27 cellular contexts compared by ENCODE assay signal in genomic region chr15:58867926-58868325, GRCh38.
"Had no signal": no experiment of that assay in that cellular context is flagged by ENCODE, and none has a peak within 500 bp of the region (broad histone marks: within the 10 kb centered on the region; RNA-seq: fewer than 3 reads in every experiment).

No MANE protein-coding gene starts in this region.

- H3K27me3 ChIP-seq: brain microvascular endothelial cell had no signal

- H3K4me3 Mint-ChIP-seq: activated CD4-positive, alpha-beta T cell treated with anti-CD3 and anti-CD28 coated beads, Interleukin-2, amount 10 ng/mL, durations not matched to agents 24 days and 14 days; activated CD8-positive, alpha-beta T cell treated with anti-CD3 and anti-CD28 coated beads for 36 hours; activated naive CD8-positive, alpha-beta T cell treated with anti-CD3 and anti-CD28 coated beads for 36 hours; activated T-cell treated with anti-CD3 and anti-CD28 coated beads, Interleukin-2, amount 50 U/mL, for 72 hours; activated T-helper 17 cell treated with anti-CD3 and anti-CD28 coated beads, Interleukin-2, amount 50 U/mL, for 72 hours; T-helper 2 cell treated with Interferon-gamma antibody and Interleukin-4, amounts not matched to agents 5 μg/mL and 100 μg/mL, for 36 hours had no signal

- DNase-seq: activated CD4-positive, alpha-beta T cell treated with anti-CD3 and anti-CD28 coated beads, Interleukin-2, amount 10 ng/mL, durations not matched to agents 24 days and 14 days; activated CD4-positive, alpha-beta T cell treated with anti-CD3 and anti-CD28 coated beads, Interleukin-2, amount 50 U/mL, for 4 hours; activated CD8-positive, alpha-beta T cell treated with anti-CD3 and anti-CD28 coated beads for 36 hours; activated effector memory CD4-positive, alpha-beta T cell treated with anti-CD3 and anti-CD28 coated beads, Interleukin-2, amount 50 U/mL, for 16 hours; activated naive CD4-positive, alpha-beta T cell; activated naive CD4-positive, alpha-beta T cell treated with anti-CD3 and anti-CD28 coated beads, Interleukin-2, amount 50 U/mL, for 16 hours; activated naive CD8-positive, alpha-beta T cell treated with anti-CD3 and anti-CD28 coated beads for 36 hours; activated T-cell treated with anti-CD3 and anti-CD28 coated beads, Interleukin-2, amount 50 U/mL, for 1 hour; activated T-cell treated with anti-CD3 and anti-CD28 coated beads, Interleukin-2, amount 50 U/mL, for 72 hours; amniotic stem cell; aorta; brain microvascular endothelial cell; MM.1S; MV-4-11; NCI-H1092; NCI-H1436 treated with DMSO at 0.1 percent for 48 hours; NCI-H1694 treated with DMSO at 0.1 percent for 48 hours; NCI-H2029; NCI-H345; NCI-H524 treated with DMSO at 0.1 percent for 48 hours; PC-3; Right ventricle myocardium superior had no signal

- ATAC-seq: activated CD8-positive, alpha-beta T cell treated with anti-CD3 and anti-CD28 coated beads for 36 hours; activated T-helper 17 cell treated with anti-CD3 and anti-CD28 coated beads, Interleukin-2, amount 50 U/mL, for 72 hours; PC-3 had no signal

- H3K4me2 ChIP-seq: KMS-11 had no signal

- H3K27ac Mint-ChIP-seq: activated CD4-positive, alpha-beta T cell treated with anti-CD3 and anti-CD28 coated beads, Interleukin-2, amount 10 ng/mL, durations not matched to agents 24 days and 14 days; activated CD8-positive, alpha-beta T cell treated with anti-CD3 and anti-CD28 coated beads for 36 hours; activated naive CD8-positive, alpha-beta T cell treated with anti-CD3 and anti-CD28 coated beads for 36 hours; activated T-cell treated with anti-CD3 and anti-CD28 coated beads, Interleukin-2, amount 50 U/mL, for 72 hours; activated T-helper 17 cell treated with anti-CD3 and anti-CD28 coated beads, Interleukin-2, amount 50 U/mL, for 72 hours; T-helper 2 cell treated with Interferon-gamma antibody and Interleukin-4, amounts not matched to agents 5 μg/mL and 100 μg/mL, for 36 hours had no signal

- H3K36me3 Mint-ChIP-seq: activated naive CD8-positive, alpha-beta T cell treated with anti-CD3 and anti-CD28 coated beads for 36 hours had no signal

- H3K9me3 Mint-ChIP-seq: activated CD4-positive, alpha-beta T cell treated with anti-CD3 and anti-CD28 coated beads, Interleukin-2, amount 10 ng/mL, durations not matched to agents 24 days and 14 days; activated CD8-positive, alpha-beta T cell treated with anti-CD3 and anti-CD28 coated beads for 36 hours; activated naive CD8-positive, alpha-beta T cell treated with anti-CD3 and anti-CD28 coated beads for 36 hours; activated T-helper 17 cell treated with anti-CD3 and anti-CD28 coated beads, Interleukin-2, amount 50 U/mL, for 72 hours; T-helper 2 cell treated with Interferon-gamma antibody and Interleukin-4, amounts not matched to agents 5 μg/mL and 100 μg/mL, for 36 hours had no signal

- H3K9ac ChIP-seq: KMS-11 had no signal

- H3K36me3 ChIP-seq: brain microvascular endothelial cell had no signal

- FAIRE-seq: RCC 7860, TTC549 had no signal

- H3K27ac ChIP-seq: brain microvascular endothelial cell, KMS-11 had no signal
